ENCODE assay signal across 8 cellular contexts in genomic region chr19:57820599-57820998, GRCh38. TPM values are rescaled to one million over a fixed set of nuclear protein-coding genes. Genes with fewer than 3 reads are reported as not detected.
DNase-seq lines count a peak whose midpoint lies in the region; FAIRE-seq and TF ChIP-seq lines count a peak whose summit lies in the region.

No MANE protein-coding gene starts in this region.

- no peak overlapping the region for H3K27ac ChIP-seq in kidney (ENCODE audit: low read depth in 2 of 2, low read length in 2 of 2)
- no peak overlapping the region for H3K27ac ChIP-seq in suprapubic skin

- CTCF ChIA-PET in activated CD4-positive, alpha-beta T cell treated with anti-CD3 and anti-CD28 coated beads, Interleukin-2, amount 10 ng/mL, durations not matched to agents 7 days and 5 days (lab: Charles Lee) = interaction anchor here (1.2 kb wide), 1 partner anchor 22 kb away, joined by 3 read pairs; no protein-coding TSS in a partner anchor

- FAIRE-seq in kidney (lab: Jason Lieb, UNC) = no peak

- TF ChIP-seq EP300 in suprapubic skin (IDR thresholded peaks at IDR 0.05) = no peak

- TF ChIP-seq POLR2A in suprapubic skin (IDR thresholded peaks at IDR 0.05) = no peak

- intact Hi-C loops in kidney (cut with DNase I) = no loop called here

- no peaks in the 10 kb centered on the region for H3K27me3 Mint-ChIP-seq in activated CD4-positive, alpha-beta T cell treated with anti-CD3 and anti-CD28 coated beads, Interleukin-2, amount 10 ng/mL, durations not matched to agents 7 days and 5 days
- H3K27me3 Mint-ChIP-seq in activated naive CD8-positive, alpha-beta T cell = no peaks in the 10 kb centered on the region

- H3K27me3 ChIP-seq in suprapubic skin = no peaks in the 10 kb centered on the region

- H3K36me3 ChIP-seq in kidney (ENCODE audit: control insufficient read depth in 1 of 2, insufficient read depth in 2 of 2, low read length in 2 of 2) (no peaks in the 10 kb centered on the region), suprapubic skin (no peaks in the 10 kb centered on the region)

- no peak for TF ChIP-seq CTCF in kidney (IDR thresholded peaks at IDR 0.05; ENCODE audit: borderline replicate concordance, extremely low read depth, insufficient read depth)
- no peak for TF ChIP-seq CTCF in suprapubic skin (IDR thresholded peaks at IDR 0.05)

- POLR2A ChIA-PET in activated CD4-positive, alpha-beta T cell treated with anti-CD3 and anti-CD28 coated beads, Interleukin-2, amount 10 ng/mL, durations not matched to agents 7 days and 5 days (lab: Charles Lee) = no interaction called here

- H3K4me1 ChIP-seq in kidney (ENCODE audit: control insufficient read depth in 1 of 2, insufficient read depth in 1 of 2, low read depth in 1 of 2, low read length in 2 of 2) (peaks cover 0 to 9% of the 10 kb centered on the region in 2 donors), suprapubic skin (peaks cover 16% of the 10 kb centered on the region)

- DNase-seq in activated CD4-positive, alpha-beta T cell treated with anti-CD3 and anti-CD28 coated beads, Interleukin-2, amount 10 ng/mL, durations not matched to agents 7 days and 5 days = no peak
- DNase-seq in activated CD4-positive, alpha-beta T cell treated with anti-CD3 and anti-CD28 coated beads for 48 hours = no peak
- DNase-seq in kidney (no peak), suprapubic skin (ENCODE audit: low spot score in 2 of 2) (no peak), midbrain (lab: John Stamatoyannopoulos, UW) (no peak), NCI-H82 treated with DMSO at 0.1 percent for 48 hours (lab: John Stamatoyannopoulos, UW; ENCODE audit: unreplicated experiment) (no peak), GOT3 (lab: John Stamatoyannopoulos, UW) (no peak)

- H3K4me3 ChIP-seq in kidney (ENCODE audit: low read length in 2 of 2) = peak overlapping the region; percentile 95 to 97
- H3K4me3 ChIP-seq in suprapubic skin = peak overlapping the region; percentile 79

- peak overlapping the region; percentile 99 for H3K27ac Mint-ChIP-seq in activated CD4-positive, alpha-beta T cell treated with anti-CD3 and anti-CD28 coated beads, Interleukin-2, amount 10 ng/mL, durations not matched to agents 7 days and 5 days
- peak overlapping the region; percentile 98 for H3K27ac Mint-ChIP-seq in activated naive CD8-positive, alpha-beta T cell

- peaks cover 40% of the 10 kb centered on the region for H3K36me3 Mint-ChIP-seq in activated CD4-positive, alpha-beta T cell treated with anti-CD3 and anti-CD28 coated beads, Interleukin-2, amount 10 ng/mL, durations not matched to agents 7 days and 5 days (ENCODE audit: low read depth)
- H3K36me3 Mint-ChIP-seq in activated naive CD8-positive, alpha-beta T cell = peaks cover 19% of the 10 kb centered on the region

- H3K4me1 Mint-ChIP-seq in activated CD4-positive, alpha-beta T cell treated with anti-CD3 and anti-CD28 coated beads, Interleukin-2, amount 10 ng/mL, durations not matched to agents 7 days and 5 days = peaks cover 46% of the 10 kb centered on the region
- H3K4me1 Mint-ChIP-seq in activated naive CD8-positive, alpha-beta T cell (ENCODE audit: low read depth) = peaks cover 58% of the 10 kb centered on the region

- H3K9ac ChIP-seq in kidney (ENCODE audit: low read length in 2 of 2) = peak overlapping the region in 1 of 2 donors; percentile 94

- no peaks in the 10 kb centered on the region for H3K9me3 Mint-ChIP-seq in activated CD4-positive, alpha-beta T cell treated with anti-CD3 and anti-CD28 coated beads, Interleukin-2, amount 10 ng/mL, durations not matched to agents 7 days and 5 days
- no peaks in the 10 kb centered on the region for H3K9me3 Mint-ChIP-seq in activated naive CD8-positive, alpha-beta T cell (ENCODE audit: low read depth)

- whole genome bisulfite sequencing in suprapubic skin = 63% methylated on average over 6 of the region's 6 CpGs

- H3K9me3 ChIP-seq in kidney (ENCODE audit: control insufficient read depth in 1 of 2, low read length in 2 of 2) (no peaks in the 10 kb centered on the region), suprapubic skin (no peaks in the 10 kb centered on the region)

- H3K4me3 Mint-ChIP-seq in activated CD4-positive, alpha-beta T cell treated with anti-CD3 and anti-CD28 coated beads, Interleukin-2, amount 10 ng/mL, durations not matched to agents 7 days and 5 days = peak overlapping the region; percentile 96
- H3K4me3 Mint-ChIP-seq in activated naive CD8-positive, alpha-beta T cell = peak overlapping the region; percentile 99

RNA-seq across cellular contexts. Expression of gene ZNF552, which starts 5.9 kb away (rescaled TPM):
- 10 to 100 TPM in 1 of 2 experiments, 1 to 10 TPM in 1; 8.7 to 10.0 TPM for total RNA-seq in activated CD4-positive, alpha-beta T cell treated with anti-CD3 and anti-CD28 coated beads, Interleukin-2, amount 10 ng/mL, durations not matched to agents 7 days and 5 days
- total RNA-seq in kidney = 13.8 TPM
- polyA plus RNA-seq in kidney (ENCODE audit: insufficient read depth, low read depth, low replicate concordance) = 10.7 TPM
- total RNA-seq in suprapubic skin = 10 to 100 TPM in 1 of 4 donors, 1 to 10 TPM in 3; 5.6 to 11.5 (median 8.3) TPM

RNA-seq across cellular contexts. Expression of gene ZNF587B, which starts 9.5 kb away (rescaled TPM):
- 10 to 100 TPM; 16.2 to 18.4 TPM for total RNA-seq in activated CD4-positive, alpha-beta T cell treated with anti-CD3 and anti-CD28 coated beads, Interleukin-2, amount 10 ng/mL, durations not matched to agents 7 days and 5 days
- total RNA-seq in kidney (23.6 TPM), suprapubic skin (10 to 100 TPM; 15.0 to 28.6 (median 19.6) TPM)
- polyA plus RNA-seq in kidney (ENCODE audit: insufficient read depth, low read depth, low replicate concordance) = 5.1 TPM

RNA-seq across cellular contexts. Expression of gene ZNF587, which starts 29.1 kb away (rescaled TPM):
- total RNA-seq in activated CD4-positive, alpha-beta T cell treated with anti-CD3 and anti-CD28 coated beads, Interleukin-2, amount 10 ng/mL, durations not matched to agents 7 days and 5 days = 10 to 100 TPM; 35.3 to 35.6 TPM
- total RNA-seq in kidney = 37.3 TPM
- 3.7 TPM for polyA plus RNA-seq in kidney (ENCODE audit: insufficient read depth, low read depth, low replicate concordance)
- 10 to 100 TPM; 16.4 to 43.2 (median 20.0) TPM for total RNA-seq in suprapubic skin

RNA-seq across cellular contexts. Expression of gene ZNF586, which starts 51.1 kb away (rescaled TPM):
- total RNA-seq in activated CD4-positive, alpha-beta T cell treated with anti-CD3 and anti-CD28 coated beads, Interleukin-2, amount 10 ng/mL, durations not matched to agents 7 days and 5 days = 10 to 100 TPM; 26.8 to 28.4 TPM
- total RNA-seq in kidney (18.7 TPM), suprapubic skin (10 to 100 TPM; 20.6 to 47.4 (median 26.8) TPM)
- 6.3 TPM for polyA plus RNA-seq in kidney (ENCODE audit: insufficient read depth, low read depth, low replicate concordance)
